Comparison of ENCODE assay signal across 10 cellular contexts in the genomic region with DNA sequence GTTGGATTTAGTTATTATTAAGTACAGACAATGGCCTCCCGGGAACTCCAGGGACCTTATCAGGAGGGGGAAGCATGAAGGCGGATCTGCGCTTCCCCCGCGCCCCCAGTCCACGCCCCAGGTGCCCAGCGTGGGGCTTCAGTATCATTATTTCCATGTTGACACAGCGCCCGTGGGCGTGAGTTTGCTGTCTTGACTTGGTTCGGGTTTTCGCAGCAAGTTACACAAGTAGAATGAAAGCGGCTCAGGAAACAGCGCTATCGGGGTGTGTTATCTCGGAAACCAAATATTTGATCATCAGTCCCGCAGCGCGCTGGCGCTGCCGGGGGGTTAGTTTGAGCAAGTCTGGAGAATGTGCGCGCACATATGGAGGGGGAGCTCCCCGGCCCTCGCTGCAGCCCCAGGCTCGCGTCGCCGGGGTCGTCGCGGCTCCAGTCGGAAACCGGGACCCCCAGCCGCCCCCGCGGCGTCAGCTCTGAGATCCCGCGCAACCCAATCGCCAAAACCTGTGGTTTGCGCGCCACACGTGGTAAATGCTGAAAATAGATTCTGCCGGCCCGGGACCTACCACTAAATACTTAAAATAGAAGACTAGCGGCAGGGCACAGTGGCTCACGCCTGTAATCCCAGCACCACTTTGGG. TPM values are rescaled to one million over a fixed set of nuclear protein-coding genes. Genes with fewer than 3 reads are reported as not detected.
A peak's percentile ranks its signal among the peaks of the same experiment; 100 is the strongest.
DNase-seq lines count a peak whose midpoint lies in the region; ATAC-seq, FAIRE-seq and TF ChIP-seq lines count a peak whose summit lies in the region.
"Had no signal": no experiment of that assay in that cellular context is flagged by ENCODE, and none has a peak within 500 bp of the region (broad histone marks: within the 10 kb centered on the region; RNA-seq: fewer than 3 reads in every experiment).

No MANE protein-coding gene starts in this region.

- H3K23me2 ChIP-seq in H1 (ENCODE audit: low read depth, low read length): peaks cover 24% of the 10 kb centered on the region

- H3K79me1 ChIP-seq in H1 (ENCODE audit: low read depth, low read length): no peaks in the 10 kb centered on the region

- H2BK20ac ChIP-seq in H1 (ENCODE audit: low read length): no peak overlapping the region

- no TSS peak for BruUV-seq in Caco-2 (replicated peaks; lab: Mats Ljungman, UMichigan)

- intact Hi-C loops in Caco-2 (cut with micrococcal nuclease; ENCODE audit: unreplicated experiment): loop anchor here (1.0 to 2.0 kb wide), 7 partner anchors 11 to 171 kb away; no protein-coding TSS in a partner anchor

- TF ChIP-seq RAD21 in H1 (IDR thresholded peaks at IDR 0.05 in 1 of 2, conservative IDR thresholded peaks at IDR 0.05 in 1 of 2; ENCODE audit: low read depth in 2 of 2, low read length in 2 of 2): no peak

- no peaks in the 10 kb centered on the region for H3K36me3 ChIP-seq in Caco-2 (ENCODE audit: control insufficient read depth, insufficient read depth, low read length)
- no peaks in the 10 kb centered on the region for H3K36me3 ChIP-seq in H1 (ENCODE audit: control insufficient read depth in 2 of 4, insufficient read depth in 4 of 4, low read length in 3 of 4)
- H3K36me3 ChIP-seq in neuron (ENCODE audit: insufficient read depth, low read length): no peaks in the 10 kb centered on the region

- 0 out of 2 replicates have a peak overlapping the region, but pooled peaks have one; percentile 2 for H2AK5ac ChIP-seq in H1 (ENCODE audit: low read depth, low read length)

- no peak overlapping the region for H4K5ac ChIP-seq in H1 (ENCODE audit: insufficient read length, low read depth, low read length)

- H3K23ac ChIP-seq in H1 (ENCODE audit: insufficient read length): no peak overlapping the region

- H3K27me3 Mint-ChIP-seq in Caco-2 (ENCODE audit: insufficient read depth, unreplicated experiment): no peaks in the 10 kb centered on the region

- H3K18ac ChIP-seq in H1 (ENCODE audit: extremely low read depth, low read length): peak overlapping the region; percentile 78

- POLR2A ChIA-PET in Caco-2 (lab: Charles Lee): interaction anchor here (1.2 to 2.0 kb wide), 6 partner anchors 19 to 68 kb away, joined by 4 to 18 read pairs (median 5); no protein-coding TSS in a partner anchor
- POLR2A ChIA-PET in H1 (lab: Charles Lee; ENCODE audit: partially characterized antibody): interaction anchor here (1.0 to 2.7 kb wide), 4 partner anchors 11 to 174 kb away, joined by 3 to 8 read pairs (median 4); no protein-coding TSS in a partner anchor

- no peak for TF ChIP-seq EP300 in H1 (IDR thresholded peaks at IDR 0.05; ENCODE audit: borderline replicate concordance in 1 of 2, low read depth in 2 of 2, low read length in 2 of 2)

- H4K8ac ChIP-seq in H1 (ENCODE audit: extremely low read depth, insufficient read depth, low read length): peak overlapping the region; percentile 63

- H3K27me3 ChIP-seq in Caco-2 (replicated peaks; ENCODE audit: control insufficient read depth, insufficient read depth, low read length) (no peaks in the 10 kb centered on the region), H1 (replicated peaks in 1 of 4; ENCODE audit: control insufficient read depth in 3 of 4, extremely low read depth in 1 of 4, insufficient read depth in 3 of 4, low read length in 3 of 4) (peaks cover 40 to 91% (median 85%) of the 10 kb centered on the region in 4 experiments), neuron (ENCODE audit: insufficient read depth, low read length) (no peaks in the 10 kb centered on the region)

- no peak overlapping the region for H3K14ac ChIP-seq in H1 (ENCODE audit: insufficient read length)

- H4K91ac ChIP-seq in H1 (replicated peaks; ENCODE audit: insufficient read length, low read length): no peak overlapping the region

- FAIRE-seq in H1 (lab: Jason Lieb, UNC): no peak

- H3K9me3 ChIP-seq in Caco-2 (no peaks in the 10 kb centered on the region), H1 (ENCODE audit: insufficient read depth in 2 of 2, low read depth in 1 of 2, low read length in 1 of 2) (no peaks in the 10 kb centered on the region), neuron (ENCODE audit: low read length) (no peaks in the 10 kb centered on the region)

- peak overlapping the region; percentile 61 to 71 for H3K4me2 ChIP-seq in H1 (ENCODE audit: insufficient read depth in 1 of 2, low read depth in 2 of 2, low read length in 2 of 2)

- 6% methylated on average over 47 of the region's 48 CpGs; no CpG with 5 or more reads in 1 of the 2 experiments for WGBS in H1 (ENCODE audit: extremely low coverage in 1 of 2, insufficient coverage in 1 of 2, insufficient read length in 1 of 2, insufficient replicate concordance in 2 of 2, low coverage in 1 of 2, low lambda C conversion rate in 2 of 2, missing lambda C conversion rate in 1 of 2), 2 experiments

- no peak overlapping the region for H3K27ac ChIP-seq in H1 (ENCODE audit: low read depth, low read length)

- no peak for TF ChIP-seq CTCF in Caco-2 (IDR thresholded peaks at IDR 0.05; ENCODE audit: insufficient read depth in 1 of 2, low read depth in 1 of 2, low read length in 1 of 2, severe bottlenecking in 1 of 2, unreplicated experiment in 1 of 2)
- TF ChIP-seq CTCF in H1 (IDR thresholded peaks at IDR 0.05; ENCODE audit: control extremely low read depth in 1 of 3, insufficient read depth in 1 of 3, low read depth in 1 of 3, low read length in 3 of 3): no peak

- H3K4me1 ChIP-seq in Caco-2 (peaks cover 34% of the 10 kb centered on the region), H1 (replicated peaks in 1 of 4; ENCODE audit: control insufficient read depth in 3 of 4, insufficient read depth in 4 of 4, low read length in 3 of 4) (peaks cover 34 to 54% (median 37%) of the 10 kb centered on the region in 4 experiments), neuron (ENCODE audit: insufficient read depth, low read length) (peaks cover 57% of the 10 kb centered on the region)

- no peak for TF ChIP-seq POLR2A in H1 (IDR thresholded peaks at IDR 0.05; ENCODE audit: control extremely low read depth in 1 of 2, low read depth in 2 of 2, low read length in 2 of 2)

- ATAC-seq in HG02798 (IDR thresholded peaks at IDR 0.05; ENCODE audit: poor library complexity, unreplicated experiment) (no peak), GM21723 (IDR thresholded peaks at IDR 0.05; ENCODE audit: unreplicated experiment) (no peak)

- no peak overlapping the region for H2BK5ac ChIP-seq in H1 (ENCODE audit: low read depth, low read length)

- peak; percentile 92 to 93 for DNase-seq in Caco-2
- peak; percentile 70 for DNase-seq in HuH-7 (ENCODE audit: low spot score)
- DNase-seq in H1 (ENCODE audit: low read depth in 1 of 2, low spot score in 2 of 2): no peak
- no peak for DNase-seq in SKM-1 treated with dmso at 0.1 percent for 144 hours (lab: John Stamatoyannopoulos, UW; ENCODE audit: unreplicated experiment)
- no peak for DNase-seq in effector CD4-positive, alpha-beta T cell
- DNase-seq: dermis blood vessel endothelial cell had no signal

- H2BK15ac ChIP-seq in H1 (ENCODE audit: low read length): 0 out of 2 replicates have a peak overlapping the region, but pooled peaks have one; percentile 29

- no peak overlapping the region for H2AFZ ChIP-seq in H1 (ENCODE audit: low read length)
- peak overlapping the region; percentile 6 for H2AFZ ChIP-seq in neuron (ENCODE audit: low read depth, low read length)

- peaks cover 3 to 10% of the 10 kb centered on the region in 2 experiments for H4K20me1 ChIP-seq in H1 (replicated peaks in 1 of 2; ENCODE audit: control insufficient read depth in 1 of 2, insufficient read depth in 2 of 2, low read length in 2 of 2)

- no peaks in the 10 kb centered on the region for H3K79me2 ChIP-seq in H1 (ENCODE audit: control insufficient read depth in 1 of 2, insufficient read depth in 2 of 2, low read length in 2 of 2)

- peak overlapping the region; percentile 94 for H3K4me3 ChIP-seq in Caco-2 (ENCODE audit: low read depth, low read length)
- H3K4me3 ChIP-seq in H1 (ENCODE audit: extremely low read depth in 1 of 4, insufficient read depth in 2 of 4, low read depth in 3 of 4, low read length in 4 of 4): peak overlapping the region; percentile 25 to 78 (median 60); a peak in 7 of 8 replicates
- peak overlapping the region; percentile 76 for H3K4me3 ChIP-seq in neuron (ENCODE audit: low read length)

- H3K9me3 Mint-ChIP-seq in Caco-2 (ENCODE audit: unreplicated experiment): no peaks in the 10 kb centered on the region

- no peak overlapping the region for H3K56ac ChIP-seq in H1 (replicated peaks; ENCODE audit: insufficient read length, low read depth, low read length)

- peak overlapping the region; percentile 75 for H3K27ac Mint-ChIP-seq in Caco-2 (ENCODE audit: unreplicated experiment)

- H3K9ac ChIP-seq in H1 (replicated peaks in 1 of 4; ENCODE audit: extremely low read depth in 1 of 4, low read depth in 3 of 4, low read length in 3 of 4): no peak overlapping the region

- peaks cover 61% of the 10 kb centered on the region for H3K4me1 Mint-ChIP-seq in Caco-2 (ENCODE audit: low read depth, unreplicated experiment)

- H2BK12ac ChIP-seq in H1 (ENCODE audit: low read depth, low read length): no peak overlapping the region

- no peak overlapping the region for H2BK120ac ChIP-seq in H1 (replicated peaks; ENCODE audit: low read depth, low read length)

- H3K36me3 Mint-ChIP-seq in Caco-2 (ENCODE audit: insufficient read depth, unreplicated experiment): peaks cover 50% of the 10 kb centered on the region

- CTCF ChIA-PET in Caco-2 (lab: Charles Lee): interaction anchor here (0.6 to 6.1 kb wide), 16 partner anchors 11 to 286 kb away, joined by 3 to 74 read pairs (median 4); no protein-coding TSS in a partner anchor
- CTCF ChIA-PET in H1 (lab: Charles Lee; ENCODE audit: partially characterized antibody): interaction anchor here (1.0 to 2.8 kb wide), 6 partner anchors 12 to 174 kb away, joined by 3 to 11 read pairs (median 4); a partner anchor contains a TSS

- H3K4me3 Mint-ChIP-seq in Caco-2 (ENCODE audit: unreplicated experiment): peak overlapping the region; percentile 93

- H3K4ac ChIP-seq in H1 (replicated peaks; ENCODE audit: insufficient read length, low read depth, low read length): no peak overlapping the region

TF ChIP-seq in H1, 55 proteins besides CTCF, POLR2A, EP300 and RAD21 (continues in another document):
- TF ChIP-seq HDAC6 (IDR thresholded peaks at IDR 0.05; ENCODE audit: low read depth, low read length): no peak
- peak; percentile 22 for TF ChIP-seq RNF2 (IDR thresholded peaks at IDR 0.05; ENCODE audit: borderline replicate concordance, low read depth, low read length, missing control alignments, poor library complexity, severe bottlenecking)
- peak; percentile 32 for TF ChIP-seq EZH2 (IDR thresholded peaks at IDR 0.05; ENCODE audit: low read depth, low read length, severe bottlenecking)

RNA-seq across cellular contexts. Expression of a gene that starts 2.2 kb away (rescaled TPM):
- total RNA-seq in Caco-2 (2022): 266 and 317 TPM in 2 replicates
- total RNA-seq in H1 (2021; fragmentation: NEBNext Ultra II Directional; extraction: Animal tissue kit (Norgen Biotek cat#: 25700)): 7.2 and 9.2 TPM in 2 replicates
- 14.7 and 29.5 TPM in 2 replicates for polyA plus RNA-seq in H1 (2011; rRNA removed)
- 19.0 TPM for polyA plus RNA-seq in H1 (2011; cell fraction: cytosol; rRNA removed)
- 26.5 TPM for polyA plus RNA-seq in H1 (2011; cell fraction: nucleus; rRNA removed)
- 4.3 to 11.0 TPM (median 8.6 TPM) in 4 replicates for polyA plus RNA-seq in H1 (2012, experiment 1 of 2)
- polyA plus RNA-seq in H1 (2012, experiment 2 of 2): 4.3 TPM
- 8.0 TPM for polyA plus RNA-seq in H1 (2013, experiment 1 of 2)
- polyA plus RNA-seq in H1 (2013, experiment 2 of 2): 9.6 TPM
- 6.7 and 12.4 TPM in 2 replicates for polyA minus RNA-seq in H1 (2011; rRNA and poly(A)+ RNA removed)
- 14.2 TPM for polyA minus RNA-seq in H1 (2011; cell fraction: cytosol; rRNA and poly(A)+ RNA removed)
- polyA minus RNA-seq in H1 (2011; cell fraction: nucleus; rRNA and poly(A)+ RNA removed): 13.2 TPM
- total RNA-seq: dermis blood vessel endothelial cell; T-helper 1 cell treated with Interleukin-12 subunit alpha and Interleukin-12 subunit beta and Interleukin-4 antibody, amounts not matched to agents 30 ng/mL and 1 ng/mL, for 36 hours had no signal

Comparison
In these comparisons a context has a peak if more than half of its experiments do, and no peak if none do; other contexts are left out.
1. DNase-seq: peak in Caco-2 (2 of 2) and HuH-7 (single experiment); none in H1 (0 of 2), SKM-1 treated with dmso at 0.1 percent for 144 hours (single experiment) and effector CD4-positive, alpha-beta T cell (single experiment).
2. RNA of a gene that starts 2.2 kb away (total RNA-seq): 266 to 317 TPM in Caco-2; 7.2 to 9.2 TPM in H1; every median in the first group is over 10 times any median in the second.
3. Peak in every context shown above with its lines, with median percentiles within 50 percentile points of each other: H3K4me3 ChIP-seq.